In the genomic region with DNA sequence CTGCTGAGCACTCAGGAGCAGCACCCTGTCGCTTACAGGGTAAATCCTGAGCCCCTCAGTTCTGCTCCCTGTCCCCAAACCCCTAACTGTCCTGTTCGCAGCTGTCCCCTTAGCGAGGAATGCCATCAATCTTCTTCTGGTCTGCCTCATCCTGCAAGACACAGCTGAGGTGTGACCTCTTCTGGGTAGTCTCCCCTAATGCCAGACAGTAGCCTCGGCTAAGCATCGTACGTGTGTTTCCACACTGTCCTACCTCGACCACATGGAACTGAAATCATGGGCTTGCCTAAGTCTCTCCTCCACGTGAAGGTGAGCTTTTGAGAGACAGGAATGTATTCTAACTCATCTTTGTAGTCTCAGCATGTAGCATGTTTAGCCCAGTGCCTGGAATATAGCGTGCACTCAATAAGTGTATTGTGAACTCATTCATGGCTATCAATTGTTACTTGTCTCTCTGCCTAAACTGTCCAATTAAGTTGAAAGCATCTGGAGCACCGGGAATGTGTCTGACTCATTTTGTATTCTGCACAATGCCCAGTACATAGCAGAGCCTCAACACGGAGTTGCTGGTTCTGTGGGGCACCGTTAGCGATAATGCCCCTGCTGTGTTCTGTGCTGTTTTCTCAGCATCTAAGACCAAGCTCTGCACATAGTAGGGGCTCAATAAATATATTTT, we compare ENCODE assay signal across 28 cellular contexts.
DNase-seq lines count a peak whose midpoint lies in the region; ATAC-seq and TF ChIP-seq lines count a peak whose summit lies in the region.
"Had no signal": no experiment of that assay in that cellular context is flagged by ENCODE, and none has a peak within 500 bp of the region (broad histone marks: within the 10 kb centered on the region; RNA-seq: fewer than 3 reads in every experiment).

No MANE protein-coding gene starts in this region.

- H3K79me2 ChIP-seq in PC-3 (ENCODE audit: low read length): no peaks in the 10 kb centered on the region

- POLR2A ChIA-PET in PC-3 (lab: Charles Lee; ENCODE audit: unreplicated experiment): no interaction called here

- H3K4me1 ChIP-seq in PC-3 (ENCODE audit: insufficient read depth, low read length) (peaks cover 6% of the 10 kb centered on the region; the same call in 1 of the 2 replicates), adrenal gland (replicated peaks in 1 of 2) (peaks cover 3 to 9% of the 10 kb centered on the region in 2 donors), gastrocnemius medialis (peaks cover 0 to 9% of the 10 kb centered on the region in 2 donors)
- H3K4me1 ChIP-seq: right lobe of liver had no signal

- no peak overlapping the region for H3K4me2 ChIP-seq in PC-3 (ENCODE audit: low read length)

- intact Hi-C loops in PC-3 (cut with micrococcal nuclease): no loop called here
- intact Hi-C loops in adrenal gland (cut with DNase I): no loop called here
- intact Hi-C loops in gastrocnemius medialis (cut with DNase I; ENCODE audit: low total_unique reads): no loop called here

- ATAC-seq in PC-3 (peak; percentile 43; the same call in 1 of the 2 replicates), gastrocnemius medialis (no peak), GM18519 (IDR thresholded peaks at IDR 0.05; ENCODE audit: low FRiP score, unreplicated experiment) (no peak)
- ATAC-seq: mucosa of descending colon; right lobe of liver; stimulated activated naive B cell treated with anti-CD40 and anti-IgM and Interleukin-4, amounts not matched to agents 10 μg/mL and 1 μg/mL and 100 μg/mL, for 72 hours had no signal

- no peaks in the 10 kb centered on the region for H3K9me2 ChIP-seq in PC-3 (replicated peaks; ENCODE audit: low read length)

- TF ChIP-seq CTCF in PC-3 (conservative IDR thresholded peaks at IDR 0.05; ENCODE audit: low read depth, low read length) (no peak), epithelial cell of esophagus (IDR thresholded peaks at IDR 0.05; ENCODE audit: insufficient read depth, low read depth, low read length, missing control alignments) (no peak), adrenal gland (IDR thresholded peaks at IDR 0.05) (no peak), gastrocnemius medialis (IDR thresholded peaks at IDR 0.05 in 4 of 5, conservative IDR thresholded peaks at IDR 0.05 in 1 of 5) (no peak)

- no peaks in the 10 kb centered on the region for H3K27me3 ChIP-seq in PC-3 (ENCODE audit: low read length)
- no peaks in the 10 kb centered on the region for H3K27me3 ChIP-seq in adrenal gland
- H3K27me3 ChIP-seq in gastrocnemius medialis: peaks cover 0 to 2% (median 0%) of the 10 kb centered on the region in 3 donors
- H3K27me3 ChIP-seq: dorsolateral prefrontal cortex, heart left ventricle, pancreas, right lobe of liver had no signal

- no TSS peak for BruUV-seq in PC-3 (replicated peaks; lab: Mats Ljungman, UMichigan)

- H3K36me3 ChIP-seq in PC-3 (ENCODE audit: low read depth, low read length): no peaks in the 10 kb centered on the region
- H3K36me3 ChIP-seq in adrenal gland (replicated peaks in 1 of 2): no peaks in the 10 kb centered on the region
- H3K36me3 ChIP-seq in gastrocnemius medialis: no peaks in the 10 kb centered on the region
- H3K36me3 ChIP-seq: heart left ventricle, pancreas, right lobe of liver, suprapubic skin, WERI-Rb-1 had no signal

- H3F3A ChIP-seq in PC-3 (ENCODE audit: low read length, unreplicated experiment): no peaks in the 10 kb centered on the region

- 72 to 81% (median 80%) methylated on average over 12 to 13 of the region's 13 CpGs for WGBS in adrenal gland, 4 donors

- in situ Hi-C loops in gastrocnemius medialis (cut with MboI; ENCODE audit: low sequenced_read_pairs in 4 of 4): no loop called here

- TF ChIP-seq POLR2A in adrenal gland (IDR thresholded peaks at IDR 0.05) (no peak), gastrocnemius medialis (IDR thresholded peaks at IDR 0.05) (no peak)

- H2AFZ ChIP-seq in PC-3 (ENCODE audit: low read length): no peak overlapping the region

- H3K4me3 ChIP-seq in PC-3 (ENCODE audit: low read length): no peak overlapping the region
- H3K4me3 ChIP-seq in epithelial cell of esophagus (ENCODE audit: low read length): no peak overlapping the region
- H3K4me3 ChIP-seq in adrenal gland: no peak overlapping the region
- H3K4me3 ChIP-seq in gastrocnemius medialis: no peak overlapping the region
- H3K4me3 ChIP-seq: dorsolateral prefrontal cortex, GM23338, heart left ventricle, lung, mucosa of descending colon, pancreas, right lobe of liver, suprapubic skin had no signal

- no peak overlapping the region for H3K9ac ChIP-seq in PC-3 (ENCODE audit: low read length)

- H3K9me3 ChIP-seq in PC-3 (ENCODE audit: low read length) (no peaks in the 10 kb centered on the region), adrenal gland (replicated peaks in 1 of 3) (no peaks in the 10 kb centered on the region), gastrocnemius medialis (no peaks in the 10 kb centered on the region)
- H3K9me3 ChIP-seq: mucosa of descending colon, pancreas, right lobe of liver, suprapubic skin had no signal

- CTCF ChIA-PET in PC-3 (lab: Charles Lee): no interaction called here

- H4K20me1 ChIP-seq in PC-3 (ENCODE audit: low read length): no peaks in the 10 kb centered on the region

- peak; percentile 4 for DNase-seq in EH (ENCODE audit: low read depth)
- no peak for DNase-seq in PC-3
- DNase-seq in epithelial cell of esophagus (ENCODE audit: low read depth): peak; percentile 18
- DNase-seq in renal cortical epithelial cell (ENCODE audit: low read depth): peak; percentile 10
- no peak for DNase-seq in adrenal gland
- DNase-seq in middle frontal gyrus (ENCODE audit: extremely low spot score, low spot score): no peak
- DNase-seq in gastrocnemius medialis: no peak
- DNase-seq: activated CD4-positive, alpha-beta T cell treated with anti-CD3 and anti-CD28 coated beads for 48 hours; activated gamma-delta T cell; activated naive CD8-positive, alpha-beta T cell treated with anti-CD3 and anti-CD28 coated beads, Interleukin-2, amount 10 ng/mL, durations not matched to agents 7 days and 5 days; activated T-cell treated with anti-CD3 and anti-CD28 coated beads, Interleukin-2, amount 50 U/mL, for 24 hours; cerebellar nuclear complex; heart left ventricle; mucosa of descending colon; NCI-H187; NCI-H226; pancreas; right lobe of liver; stimulated activated CD4-positive, alpha-beta T cell treated with anti-CD3 and anti-CD28 coated beads, Interleukin-12 subunit alpha, Interleukin-12 subunit beta, amount 100 ng/mL, for 4 hours; stimulated activated CD4-positive, alpha-beta T cell treated with anti-CD3 and anti-CD28 coated beads, Interleukin-4, amount 100 ng/mL, for 4 hours; stimulated activated naive B cell treated with anti-CD40 and anti-IgM and Interleukin-4, amounts not matched to agents 10 μg/mL and 1 μg/mL and 100 μg/mL, for 72 hours; WERI-Rb-1 had no signal

- H3K27ac ChIP-seq in PC-3 (ENCODE audit: low read length) (no peak overlapping the region), adrenal gland (no peak overlapping the region), gastrocnemius medialis (no peak overlapping the region)
- H3K27ac ChIP-seq: C4-2B, dorsolateral prefrontal cortex, heart left ventricle, pancreas, right lobe of liver, suprapubic skin, WERI-Rb-1 had no signal

Comparison
In these comparisons a context has a peak if more than half of its experiments do, and no peak if none do; other contexts are left out.
1. DNase-seq: peak in EH (single experiment), epithelial cell of esophagus (single experiment) and renal cortical epithelial cell (single experiment); none in PC-3 (single experiment), adrenal gland (0 of 7), middle frontal gyrus (single experiment) and gastrocnemius medialis (0 of 2).